In the genomic region with DNA sequence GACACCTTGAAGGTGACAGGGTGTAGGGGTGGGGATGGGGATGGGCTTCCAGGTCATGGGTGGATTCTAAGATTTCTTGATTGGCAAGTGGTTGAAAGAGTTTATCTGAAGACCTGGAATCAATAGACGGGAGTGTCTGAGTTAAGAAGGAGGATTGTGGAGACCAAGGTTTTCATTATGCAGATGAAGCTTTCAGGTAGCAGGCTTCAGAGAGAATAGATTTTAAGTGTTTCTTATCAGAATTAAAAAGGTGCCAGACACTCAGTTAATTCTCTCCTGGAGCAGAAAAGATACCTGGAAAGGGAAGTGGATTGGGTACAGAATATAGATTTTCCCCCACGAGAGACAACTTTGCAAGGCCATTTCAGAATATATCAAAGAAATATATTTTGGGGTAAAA, we compare ENCODE assay signal across 35 cellular contexts.
"Had no signal": no experiment of that assay in that cellular context is flagged by ENCODE, and none has a peak within 500 bp of the region (broad histone marks: within the 10 kb centered on the region; RNA-seq: fewer than 3 reads in every experiment).

No MANE protein-coding gene starts in this region.

- H3K9me3 Mint-ChIP-seq: activated CD4-positive, alpha-beta memory T cell treated with anti-CD3 and anti-CD28 coated beads, Interleukin-2, amount 10 ng/mL, durations not matched to agents 7 days and 5 days; activated CD4-positive, alpha-beta T cell treated with anti-CD3 and anti-CD28 coated beads, Interleukin-2, amount 10 ng/mL, durations not matched to agents 7 days and 5 days; activated naive CD4-positive, alpha-beta T cell treated with anti-CD3 and anti-CD28 coated beads, Interleukin-2, amount 10 ng/mL, durations not matched to agents 7 days and 5 days; activated naive CD4-positive, alpha-beta T cell treated with anti-CD3 and anti-CD28 coated beads, Interleukin-2, amount 50 U/mL, for 24 hours; activated T-cell treated with anti-CD3 and anti-CD28 coated beads, Interleukin-2, amount 50 U/mL, for 24 hours; activated T-helper 2 cell treated with anti-CD3 and anti-CD28 coated beads, Interferon-gamma antibody, Interleukin-2, Interleukin-4, amounts not matched to agents 10 μg/mL and 5 μg/mL and 100 μg/mL, durations not matched to agents 14 hours and 24 hours and 36 hours; T-helper 1 cell treated with Interleukin-12 subunit alpha and Interleukin-12 subunit beta and Interleukin-4 antibody, amounts not matched to agents 30 μg/mL and 1 μg/mL, for 36 hours; T-helper 2 cell treated with Interferon-gamma antibody and Interleukin-4, amounts not matched to agents 5 μg/mL and 100 μg/mL, for 36 hours had no signal

- H3K27me3 Mint-ChIP-seq: activated CD4-positive, alpha-beta memory T cell treated with anti-CD3 and anti-CD28 coated beads, Interleukin-2, amount 10 ng/mL, durations not matched to agents 7 days and 5 days; activated CD4-positive, alpha-beta T cell treated with anti-CD3 and anti-CD28 coated beads for 36 hours; activated CD4-positive, alpha-beta T cell treated with anti-CD3 and anti-CD28 coated beads, Interleukin-2, amount 10 ng/mL, durations not matched to agents 7 days and 5 days; activated CD8-positive, alpha-beta memory T cell treated with anti-CD3 and anti-CD28 coated beads, Interleukin-2, amount 10 ng/mL, durations not matched to agents 7 days and 5 days; activated naive CD4-positive, alpha-beta T cell treated with anti-CD3 and anti-CD28 coated beads, Interleukin-2, amount 10 ng/mL, durations not matched to agents 7 days and 5 days; activated naive CD4-positive, alpha-beta T cell treated with anti-CD3 and anti-CD28 coated beads, Interleukin-2, amount 50 U/mL, for 24 hours; activated T-cell treated with anti-CD3 and anti-CD28 coated beads, Interleukin-2, amount 50 U/mL, for 24 hours had no signal

- ATAC-seq: activated CD4-positive, alpha-beta T cell treated with anti-CD3 and anti-CD28 coated beads for 36 hours; activated CD4-positive, CD25-positive, alpha-beta regulatory T cell treated with anti-CD3 and anti-CD28 coated beads, Interleukin-2, amount 50 U/mL, for 24 hours; activated CD8-positive, alpha-beta memory T cell treated with anti-CD3 and anti-CD28 coated beads, Interleukin-2, amount 10 ng/mL, durations not matched to agents 7 days and 5 days; activated CD8-positive, alpha-beta T cell treated with anti-CD3 and anti-CD28 coated beads, Interleukin-2, amount 10 ng/mL, durations not matched to agents 7 days and 5 days; body of pancreas had no signal

- H3K27ac Mint-ChIP-seq: activated CD4-positive, alpha-beta memory T cell treated with anti-CD3 and anti-CD28 coated beads, Interleukin-2, amount 10 ng/mL, durations not matched to agents 7 days and 5 days; activated CD4-positive, alpha-beta T cell treated with anti-CD3 and anti-CD28 coated beads for 36 hours; activated CD4-positive, alpha-beta T cell treated with anti-CD3 and anti-CD28 coated beads, Interleukin-2, amount 10 ng/mL, durations not matched to agents 7 days and 5 days; activated CD8-positive, alpha-beta memory T cell treated with anti-CD3 and anti-CD28 coated beads, Interleukin-2, amount 10 ng/mL, durations not matched to agents 7 days and 5 days; activated CD8-positive, alpha-beta T cell treated with anti-CD3 and anti-CD28 coated beads, Interleukin-2, amount 10 ng/mL, durations not matched to agents 7 days and 5 days; activated naive CD4-positive, alpha-beta T cell treated with anti-CD3 and anti-CD28 coated beads, Interleukin-2, amount 10 ng/mL, durations not matched to agents 7 days and 5 days; activated naive CD4-positive, alpha-beta T cell treated with anti-CD3 and anti-CD28 coated beads, Interleukin-2, amount 50 U/mL, for 24 hours; activated naive CD8-positive, alpha-beta T cell; activated T-cell treated with anti-CD3 and anti-CD28 coated beads, Interleukin-2, amount 50 U/mL, for 24 hours; activated T-helper 2 cell treated with anti-CD3 and anti-CD28 coated beads, Interferon-gamma antibody, Interleukin-2, Interleukin-4, amounts not matched to agents 10 μg/mL and 5 μg/mL and 100 μg/mL, durations not matched to agents 14 hours and 24 hours and 36 hours; T-helper 1 cell treated with Interleukin-12 subunit alpha and Interleukin-12 subunit beta and Interleukin-4 antibody, amounts not matched to agents 30 μg/mL and 1 μg/mL, for 36 hours; T-helper 2 cell treated with Interferon-gamma antibody and Interleukin-4, amounts not matched to agents 5 μg/mL and 100 μg/mL, for 36 hours; WTC11 had no signal

- H3K4me3 Mint-ChIP-seq: activated CD4-positive, alpha-beta memory T cell treated with anti-CD3 and anti-CD28 coated beads, Interleukin-2, amount 10 ng/mL, durations not matched to agents 7 days and 5 days; activated CD4-positive, alpha-beta T cell treated with anti-CD3 and anti-CD28 coated beads for 36 hours; activated CD4-positive, alpha-beta T cell treated with anti-CD3 and anti-CD28 coated beads, Interleukin-2, amount 10 ng/mL, durations not matched to agents 7 days and 5 days; activated CD8-positive, alpha-beta memory T cell treated with anti-CD3 and anti-CD28 coated beads, Interleukin-2, amount 10 ng/mL, durations not matched to agents 7 days and 5 days; activated CD8-positive, alpha-beta T cell treated with anti-CD3 and anti-CD28 coated beads, Interleukin-2, amount 10 ng/mL, durations not matched to agents 7 days and 5 days; activated naive CD4-positive, alpha-beta T cell treated with anti-CD3 and anti-CD28 coated beads, Interleukin-2, amount 10 ng/mL, durations not matched to agents 7 days and 5 days; activated naive CD4-positive, alpha-beta T cell treated with anti-CD3 and anti-CD28 coated beads, Interleukin-2, amount 50 U/mL, for 24 hours; activated naive CD8-positive, alpha-beta T cell; activated T-cell treated with anti-CD3 and anti-CD28 coated beads, Interleukin-2, amount 50 U/mL, for 24 hours; T-helper 1 cell treated with Interleukin-12 subunit alpha and Interleukin-12 subunit beta and Interleukin-4 antibody, amounts not matched to agents 30 μg/mL and 1 μg/mL, for 36 hours; T-helper 2 cell treated with Interferon-gamma antibody and Interleukin-4, amounts not matched to agents 5 μg/mL and 100 μg/mL, for 36 hours; WTC11 had no signal

- H3K27ac ChIP-seq: adrenal gland, body of pancreas, brain microvascular endothelial cell, breast epithelium, WERI-Rb-1 had no signal

- H3K27me3 ChIP-seq: adrenal gland, body of pancreas, brain microvascular endothelial cell, breast epithelium had no signal

- H3K4me1 ChIP-seq: adrenal gland, body of pancreas, breast epithelium had no signal

- H3K36me3 ChIP-seq: adrenal gland, brain microvascular endothelial cell, breast epithelium, WERI-Rb-1 had no signal

- H3K4me3 ChIP-seq: adrenal gland, body of pancreas, breast epithelium had no signal

- DNase-seq: activated CD4-positive, alpha-beta memory T cell treated with anti-CD3 and anti-CD28 coated beads, Interleukin-2, amount 10 ng/mL, durations not matched to agents 7 days and 5 days; activated CD4-positive, alpha-beta T cell treated with anti-CD3 and anti-CD28 coated beads for 1 hour; activated CD4-positive, alpha-beta T cell treated with anti-CD3 and anti-CD28 coated beads for 36 hours; activated CD4-positive, alpha-beta T cell treated with anti-CD3 and anti-CD28 coated beads for 48 hours; activated CD4-positive, alpha-beta T cell treated with anti-CD3 and anti-CD28 coated beads, Interleukin-2, amount 10 ng/mL, durations not matched to agents 7 days and 5 days; activated CD4-positive, alpha-beta T cell treated with anti-CD3 and anti-CD28 coated beads, Interleukin-2, amount 50 U/mL, for 48 hours; activated CD4-positive, CD25-positive, alpha-beta regulatory T cell; activated CD8-positive, alpha-beta memory T cell treated with anti-CD3 and anti-CD28 coated beads for 24 hours; activated CD8-positive, alpha-beta memory T cell treated with anti-CD3 and anti-CD28 coated beads, Interleukin-2, amount 10 ng/mL, durations not matched to agents 7 days and 5 days; activated CD8-positive, alpha-beta memory T cell treated with anti-CD3 and anti-CD28 coated beads, Interleukin-2, amount 50 U/mL, for 48 hours; activated CD8-positive, alpha-beta T cell treated with anti-CD3 and anti-CD28 coated beads, Interleukin-2, amount 10 ng/mL, durations not matched to agents 7 days and 5 days; activated effector memory CD4-positive, alpha-beta T cell treated with Interleukin-2 at 50 U/mL for 16 hours; activated gamma-delta T cell; activated naive CD4-positive, alpha-beta T cell treated with anti-CD3 and anti-CD28 coated beads, Interleukin-2, amount 10 ng/mL, durations not matched to agents 7 days and 5 days; activated naive CD4-positive, alpha-beta T cell treated with Interleukin-2 at 50 U/mL for 16 hours; activated T-cell treated with anti-CD3 and anti-CD28 coated beads, Interleukin-2, amount 50 U/mL, for 24 hours; activated T-cell treated with anti-CD3 and anti-CD28 coated beads, Interleukin-2, amount 50 U/mL, for 48 hours; adrenal gland; amniotic stem cell; aorta; body of pancreas; brain microvascular endothelial cell; central memory CD4-positive, alpha-beta T cell; T-helper 1 cell; T-helper 2 cell; T-helper 9 cell; WERI-Rb-1 had no signal

- H3K36me3 Mint-ChIP-seq: activated CD8-positive, alpha-beta memory T cell treated with anti-CD3 and anti-CD28 coated beads, Interleukin-2, amount 10 ng/mL, durations not matched to agents 7 days and 5 days; activated naive CD4-positive, alpha-beta T cell treated with anti-CD3 and anti-CD28 coated beads, Interleukin-2, amount 10 ng/mL, durations not matched to agents 7 days and 5 days; activated naive CD4-positive, alpha-beta T cell treated with anti-CD3 and anti-CD28 coated beads, Interleukin-2, amount 50 U/mL, for 24 hours; activated naive CD8-positive, alpha-beta T cell; WTC11 had no signal

- H3K4me1 Mint-ChIP-seq: activated CD4-positive, alpha-beta memory T cell treated with anti-CD3 and anti-CD28 coated beads, Interleukin-2, amount 10 ng/mL, durations not matched to agents 7 days and 5 days; activated CD4-positive, alpha-beta T cell treated with anti-CD3 and anti-CD28 coated beads for 36 hours; activated CD4-positive, alpha-beta T cell treated with anti-CD3 and anti-CD28 coated beads, Interleukin-2, amount 10 ng/mL, durations not matched to agents 7 days and 5 days; activated CD8-positive, alpha-beta memory T cell treated with anti-CD3 and anti-CD28 coated beads, Interleukin-2, amount 10 ng/mL, durations not matched to agents 7 days and 5 days; activated naive CD4-positive, alpha-beta T cell treated with anti-CD3 and anti-CD28 coated beads, Interleukin-2, amount 10 ng/mL, durations not matched to agents 7 days and 5 days; activated naive CD4-positive, alpha-beta T cell treated with anti-CD3 and anti-CD28 coated beads, Interleukin-2, amount 50 U/mL, for 24 hours had no signal

- H3K9me3 ChIP-seq: adrenal gland, body of pancreas, breast epithelium had no signal
